Comparison of ENCODE assay signal across 3 cellular contexts in the genomic region with DNA sequence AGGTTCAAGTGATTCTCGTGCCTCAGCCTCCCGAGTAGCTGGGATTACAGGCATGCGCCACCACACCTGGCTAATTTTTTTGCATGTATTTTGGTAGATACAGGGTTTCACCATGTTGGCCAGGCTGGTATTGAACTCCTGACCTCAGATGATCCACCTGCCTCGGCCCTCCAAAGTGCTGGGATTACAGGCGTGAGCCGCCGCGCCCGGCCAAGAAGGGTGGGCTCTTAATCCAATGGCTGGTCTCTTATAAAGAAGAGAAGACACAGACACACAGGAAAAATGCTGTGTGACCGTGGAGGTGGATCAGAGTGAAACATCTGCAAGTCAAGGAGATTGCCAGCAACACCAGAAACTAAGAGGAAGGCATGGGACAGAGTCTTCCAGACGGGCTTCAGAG.
DNase-seq lines count a peak whose midpoint lies in the region; TF ChIP-seq lines count a peak whose summit lies in the region.
"Not testable (repeated sequence)": the region's sequence is repeated elsewhere in the genome, so short reads cannot be mapped to it uniquely, and the experiment has no call there.

No MANE protein-coding gene starts in this region.

- H3K9me3 ChIP-seq in stomach = not testable (repeated sequence)

- H3K27ac ChIP-seq in VCaP = peak overlapping the region; percentile 81; the same call in 1 of the 2 replicates
- not testable (repeated sequence) for H3K27ac ChIP-seq in coronary artery, stomach

- 94 to 97% (median 96%) methylated on average over 11 of the region's 11 CpGs for WGBS in stomach, 5 donors

- TF ChIP-seq POLR2A in stomach (IDR thresholded peaks at IDR 0.05) = not testable (repeated sequence)

- H3K4me1 ChIP-seq in stomach = peaks cover 10 to 32% (median 15%) of the 10 kb centered on the region in 4 donors

- not testable (repeated sequence) for H3K36me3 ChIP-seq in stomach

- DNase-seq in coronary artery (ENCODE audit: low spot score) (peak; percentile 43), stomach (peak; percentile 19)

- not testable (repeated sequence) for H3K27me3 ChIP-seq in stomach

- intact Hi-C loops in stomach (cut with DNase I; ENCODE audit: low total_unique reads) = not testable (repeated sequence)

- TF ChIP-seq CTCF in VCaP (conservative IDR thresholded peaks at IDR 0.05); coronary artery (IDR thresholded peaks at IDR 0.05); stomach (IDR thresholded peaks at IDR 0.05): not testable (repeated sequence)

- H3K4me3 ChIP-seq in coronary artery, stomach: not testable (repeated sequence)

- TF ChIP-seq EP300 in stomach (IDR thresholded peaks at IDR 0.05) = not testable (repeated sequence)
